In the genomic region with DNA sequence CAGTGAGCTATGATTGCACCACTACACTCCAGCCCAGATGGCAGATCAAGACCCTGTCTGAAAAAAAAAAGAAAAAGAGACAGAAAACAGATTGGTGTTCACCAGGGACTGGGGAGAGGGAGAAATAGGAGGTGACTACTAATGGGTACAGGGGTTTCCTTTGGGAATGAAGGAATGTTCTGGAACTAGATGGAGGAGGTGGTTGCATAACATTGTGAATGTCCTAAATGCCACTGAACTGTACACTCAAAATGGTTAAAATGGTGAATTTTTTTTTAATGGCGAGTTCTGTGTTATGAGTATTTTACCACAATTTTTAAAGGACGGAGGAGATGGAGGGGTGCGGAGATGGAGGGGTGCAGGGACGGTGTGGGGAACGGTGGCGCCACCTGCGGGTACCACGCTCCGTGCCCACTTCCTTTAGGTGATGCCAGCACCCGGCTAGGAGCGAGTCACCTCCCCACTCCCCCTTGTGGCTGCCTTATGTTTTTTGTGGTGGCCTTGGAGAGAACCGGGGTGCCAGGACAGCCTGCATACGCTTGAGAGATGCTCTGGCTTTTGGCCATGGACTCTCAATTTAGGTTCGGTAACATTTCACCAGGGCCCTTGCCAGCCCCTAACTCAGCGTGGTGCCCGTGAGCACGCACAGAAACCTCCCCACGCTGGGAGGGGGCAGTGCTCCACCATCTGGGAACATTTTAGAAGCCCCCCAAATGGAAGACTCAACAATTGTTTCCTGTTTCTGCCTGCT, we compare ENCODE assay signal across 8 cellular contexts. TPM values are rescaled to one million over a fixed set of nuclear protein-coding genes. Genes with fewer than 3 reads are reported as not detected.
DNase-seq lines count a peak whose midpoint lies in the region; ATAC-seq, FAIRE-seq and TF ChIP-seq lines count a peak whose summit lies in the region.

No MANE protein-coding gene starts in this region.

- 21% methylated on average over 18 of the region's 18 CpGs for WGBS in SK-N-SH (ENCODE audit: low lambda C conversion rate)
- 43 to 53% methylated on average over 18 of the region's 18 CpGs for WGBS in heart right ventricle, 2 donors
- 9 to 24% (median 16%) methylated on average over 18 of the region's 18 CpGs for WGBS in spleen, 5 donors

- peaks cover 0 to 6% of the 10 kb centered on the region in 2 experiments; a peak in 1 of 4 replicates for H3K4me1 ChIP-seq in SK-N-SH (ENCODE audit: control insufficient read depth in 1 of 2, insufficient read depth in 2 of 2, low read depth in 1 of 2, low read length in 1 of 2)
- peaks cover 0 to 7% (median 0%) of the 10 kb centered on the region in 9 donors for H3K4me1 ChIP-seq in heart right ventricle
- peaks cover 4 to 35% (median 9%) of the 10 kb centered on the region in 6 donors for H3K4me1 ChIP-seq in spleen

- no peaks in the 10 kb centered on the region for H4K20me1 ChIP-seq in SK-N-SH (ENCODE audit: insufficient read depth)

- no peak overlapping the region for H3K9ac ChIP-seq in SK-N-SH

- TF ChIP-seq POLR2A in spleen (IDR thresholded peaks at IDR 0.05): no peak

- H3K9me3 Mint-ChIP-seq in activated naive CD4-positive, alpha-beta T cell treated with anti-CD3 and anti-CD28 coated beads, Interleukin-2, amount 10 ng/mL, durations not matched to agents 7 days and 5 days: no peaks in the 10 kb centered on the region

- intact Hi-C loops in heart right ventricle (cut with DNase I): no loop called here
- intact Hi-C loops in spleen (cut with DNase I; ENCODE audit: low total_unique reads): loop anchor here (5.0 kb wide), 1 partner anchor 861 kb away; no protein-coding TSS in a partner anchor

- H3K27ac ChIP-seq in SK-N-SH (ENCODE audit: low read depth in 2 of 2, low read length in 1 of 2) (no peak overlapping the region), heart right ventricle (no peak overlapping the region), spleen (peak overlapping the region in 5 of 8 donors; percentile 19 to 63 (median 42))

- CTCF ChIA-PET in SK-N-SH (lab: Yijun Ruan, JAX): interaction anchor here (0.7 to 1.2 kb wide), 3 partner anchors 8 to 126 kb away, joined by 3 read pairs; no protein-coding TSS in a partner anchor
- CTCF ChIA-PET in activated naive CD4-positive, alpha-beta T cell treated with anti-CD3 and anti-CD28 coated beads, Interleukin-2, amount 10 ng/mL, durations not matched to agents 7 days and 5 days (lab: Charles Lee): interaction anchor here (1.0 kb wide), 1 partner anchor 9 kb away, joined by 3 read pairs; no protein-coding TSS in a partner anchor

- H3K36me3 Mint-ChIP-seq in activated naive CD4-positive, alpha-beta T cell treated with anti-CD3 and anti-CD28 coated beads, Interleukin-2, amount 10 ng/mL, durations not matched to agents 7 days and 5 days: no peaks in the 10 kb centered on the region

- no peak for FAIRE-seq in HTR-8/SVneo (lab: Jason Lieb, UNC)

- no peak overlapping the region for H3K4me2 ChIP-seq in SK-N-SH

- peak; percentile 71 for TF ChIP-seq RAD21 in SK-N-SH (IDR thresholded peaks at IDR 0.05; ENCODE audit: low read length)

- no peaks in the 10 kb centered on the region for H3K9me2 ChIP-seq in SK-N-SH

- H3K36me3 ChIP-seq in SK-N-SH (replicated peaks in 1 of 2; ENCODE audit: control insufficient read depth in 1 of 2, insufficient read depth in 2 of 2, low read length in 1 of 2): no peaks in the 10 kb centered on the region
- H3K36me3 ChIP-seq in heart right ventricle: no peaks in the 10 kb centered on the region
- no peaks in the 10 kb centered on the region for H3K36me3 ChIP-seq in spleen

- TF ChIP-seq CTCF in SK-N-SH (IDR thresholded peaks at IDR 0.05): peak; percentile 68
- peak in 8 of 9 donors; percentile 17 to 72 (median 50) for TF ChIP-seq CTCF in heart right ventricle (IDR thresholded peaks at IDR 0.05)
- peak; percentile 49 to 76 (median 70) for TF ChIP-seq CTCF in spleen (IDR thresholded peaks at IDR 0.05 in 8 of 11, conservative IDR thresholded peaks at IDR 0.05 in 3 of 11)

- TF ChIP-seq EP300 in SK-N-SH (IDR thresholded peaks at IDR 0.05; ENCODE audit: borderline replicate concordance in 1 of 2, low read depth in 1 of 2, low read length in 1 of 2): no peak

- H3F3A ChIP-seq in SK-N-SH (replicated peaks; ENCODE audit: insufficient read depth): no peaks in the 10 kb centered on the region

- H3K4me1 Mint-ChIP-seq in activated naive CD4-positive, alpha-beta T cell treated with anti-CD3 and anti-CD28 coated beads, Interleukin-2, amount 10 ng/mL, durations not matched to agents 7 days and 5 days: peaks cover 14% of the 10 kb centered on the region

- POLR2A ChIA-PET in SK-N-SH (lab: Yijun Ruan, JAX): no interaction called here

- no peaks in the 10 kb centered on the region for H3K79me2 ChIP-seq in SK-N-SH (ENCODE audit: insufficient read depth)

- peak overlapping the region; percentile 35; the same call in 1 of the 2 replicates for H2AFZ ChIP-seq in SK-N-SH (ENCODE audit: low read depth)

- H3K4me3 ChIP-seq in SK-N-SH (ENCODE audit: low read depth in 2 of 2, low read length in 1 of 2) (no peak overlapping the region), heart right ventricle (no peak overlapping the region), spleen (peak overlapping the region in 1 of 8 donors; percentile 35)

- ATAC-seq in heart right ventricle: peak in 7 of 8 donors; percentile 57 to 76 (median 68)

- peak overlapping the region; percentile 28 for H3K4me3 Mint-ChIP-seq in activated naive CD4-positive, alpha-beta T cell treated with anti-CD3 and anti-CD28 coated beads, Interleukin-2, amount 10 ng/mL, durations not matched to agents 7 days and 5 days

- DNase-seq in NCI-H1417 (lab: John Stamatoyannopoulos, UW): peak in 2 of 3 experiments; percentile 8 to 27
- no peak for DNase-seq in NCI-H1417 treated with DMSO at 0.1 percent for 48 hours (lab: John Stamatoyannopoulos, UW)
- DNase-seq in HTR-8/SVneo (ENCODE audit: insufficient read length, low spot score): peak; percentile 67
- DNase-seq in SK-N-SH: peak; percentile 81
- DNase-seq in activated naive CD4-positive, alpha-beta T cell treated with anti-CD3 and anti-CD28 coated beads, Interleukin-2, amount 10 ng/mL, durations not matched to agents 7 days and 5 days: peak; percentile 79
- peak; percentile 35 to 45 for DNase-seq in heart right ventricle
- DNase-seq in spleen: peak; percentile 90
- DNase-seq in T1000 (lab: John Stamatoyannopoulos, UW): no peak

- H3K9me3 ChIP-seq in SK-N-SH (no peaks in the 10 kb centered on the region), heart right ventricle (no peaks in the 10 kb centered on the region), spleen (no peaks in the 10 kb centered on the region)

- H3K27me3 ChIP-seq in SK-N-SH (ENCODE audit: insufficient read depth) (no peaks in the 10 kb centered on the region), heart right ventricle (no peaks in the 10 kb centered on the region), spleen (replicated peaks in 1 of 7) (no peaks in the 10 kb centered on the region)

- H3K27ac Mint-ChIP-seq in activated naive CD4-positive, alpha-beta T cell treated with anti-CD3 and anti-CD28 coated beads, Interleukin-2, amount 10 ng/mL, durations not matched to agents 7 days and 5 days: peak overlapping the region; percentile 11

- H3K27me3 Mint-ChIP-seq in activated naive CD4-positive, alpha-beta T cell treated with anti-CD3 and anti-CD28 coated beads, Interleukin-2, amount 10 ng/mL, durations not matched to agents 7 days and 5 days: peaks cover 40% of the 10 kb centered on the region

TF ChIP-seq in SK-N-SH, 30 proteins besides CTCF, POLR2A, EP300 and RAD21:
- TF ChIP-seq TEAD4 (IDR thresholded peaks at IDR 0.05; ENCODE audit: borderline replicate concordance, insufficient read depth) (no peak), SMC3 (IDR thresholded peaks at IDR 0.05; ENCODE audit: low read depth, low read length) (peak; percentile 68)

RNA-seq across cellular contexts. Expression of a gene that starts 16.1 kb away (rescaled TPM):
- polyA plus RNA-seq in SK-N-SH (2012; rRNA removed): 1,327 and 1,666 TPM in 2 replicates
- 1,141 and 1,342 TPM in 2 replicates for polyA plus RNA-seq in SK-N-SH (2012; cell fraction: cytosol; rRNA removed)
- polyA plus RNA-seq in SK-N-SH (2012; cell fraction: nucleus; rRNA removed): 1,930 and 2,064 TPM in 2 replicates
- 1,000 to 10,000 TPM; 1,161 to 1,913 (median 1,447) TPM for total RNA-seq in heart right ventricle
- 1,000 to 10,000 TPM; 1,225 to 1,619 TPM for polyA plus RNA-seq in heart right ventricle
- total RNA-seq in spleen: 1,000 to 10,000 TPM in 1 of 7 donors, 100 to 1,000 TPM in 6; 770 to 1,107 (median 909) TPM
- 100 to 1,000 TPM; 623 to 743 (median 691) TPM for polyA plus RNA-seq in spleen

RNA-seq across cellular contexts. Expression of a gene that starts 34.7 kb away (rescaled TPM):
- polyA plus RNA-seq in SK-N-SH (2012; rRNA removed): 12.8 and 33.0 TPM in 2 replicates
- polyA plus RNA-seq in SK-N-SH (2012; cell fraction: cytosol; rRNA removed): 17.4 and 25.1 TPM in 2 replicates
- polyA plus RNA-seq in SK-N-SH (2012; cell fraction: nucleus; rRNA removed): 36.4 and 45.3 TPM in 2 replicates
- 10 to 100 TPM in 6 of 10 donors, 1 to 10 TPM in 4; 7.7 to 19.9 (median 11.9) TPM for total RNA-seq in heart right ventricle
- polyA plus RNA-seq in heart right ventricle: 10 to 100 TPM in 1 of 2 donors, 1 to 10 TPM in 1; 8.7 to 11.6 TPM
- total RNA-seq in spleen: 10 to 100 TPM; 22.0 to 59.3 (median 32.6) TPM
- polyA plus RNA-seq in spleen: 10 to 100 TPM; 11.9 to 19.5 (median 19.2) TPM

Comparison
In these comparisons a context has a peak if more than half of its experiments do, and no peak if none do; other contexts are left out.
1. DNase-seq: peak in NCI-H1417 (2 of 3), HTR-8/SVneo (single experiment), SK-N-SH (single experiment), activated naive CD4-positive, alpha-beta T cell treated with anti-CD3 and anti-CD28 coated beads, Interleukin-2, amount 10 ng/mL, durations not matched to agents 7 days and 5 days (single experiment), heart right ventricle (2 of 2) and spleen (single experiment); none in NCI-H1417 treated with DMSO at 0.1 percent for 48 hours (single experiment) and T1000 (single experiment).
2. H3K27ac ChIP-seq: peak in spleen (5 of 8); none in SK-N-SH (0 of 2) and heart right ventricle (0 of 10).
3. Peak in every context shown above with its lines, with median percentiles within 50 percentile points of each other: CTCF ChIP-seq.